21 cellular contexts compared by ENCODE assay signal in the genomic region with DNA sequence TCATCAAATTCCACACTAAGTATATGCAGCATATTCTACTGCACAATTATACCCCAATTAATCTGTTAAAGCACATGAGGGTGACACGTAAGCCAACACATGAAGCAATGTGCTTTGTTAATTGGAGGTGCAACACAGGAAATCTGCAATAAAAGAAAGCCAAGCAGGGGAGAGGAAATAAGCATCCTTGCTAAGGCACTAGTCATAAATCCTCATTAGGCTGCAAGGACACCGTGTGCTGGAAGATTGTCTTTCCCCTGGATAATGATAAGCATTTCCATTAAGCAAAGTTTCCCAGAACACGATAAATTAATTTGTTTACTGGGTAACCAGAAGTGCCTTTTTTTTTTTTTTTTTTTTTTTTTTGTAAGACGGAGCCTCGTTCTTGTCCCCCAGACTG.
"Had no signal": no experiment of that assay in that cellular context is flagged by ENCODE, and none has a peak within 500 bp of the region (broad histone marks: within the 10 kb centered on the region; RNA-seq: fewer than 3 reads in every experiment).

No MANE protein-coding gene starts in this region.

- H3K36me3 ChIP-seq: cardiac muscle cell, left lung, right atrium auricular region had no signal

- H3K27ac Mint-ChIP-seq: activated B cell treated with CpG ODN at 0.5 μM for 24 hours; activated CD4-positive, alpha-beta memory T cell treated with anti-CD3 and anti-CD28 coated beads for 36 hours; activated CD4-positive, alpha-beta T cell treated with anti-CD3 and anti-CD28 coated beads for 36 hours; activated naive CD4-positive, alpha-beta T cell treated with anti-CD3 and anti-CD28 coated beads for 36 hours; activated naive CD8-positive, alpha-beta T cell treated with anti-CD3 and anti-CD28 coated beads, Interleukin-2, amount 10 ng/mL, durations not matched to agents 7 days and 5 days; dendritic cell treated with granulocyte-macrophage colony-stimulating factor and Interleukin-4, amounts not matched to agents 40 ng/mL and 50 ng/mL, for 4 days; mesothelial cell of epicardium; natural killer cell had no signal

- H3K27me3 Mint-ChIP-seq: activated CD4-positive, alpha-beta memory T cell treated with anti-CD3 and anti-CD28 coated beads for 36 hours; activated CD4-positive, alpha-beta T cell treated with anti-CD3 and anti-CD28 coated beads for 36 hours; activated naive CD8-positive, alpha-beta T cell treated with anti-CD3 and anti-CD28 coated beads, Interleukin-2, amount 10 ng/mL, durations not matched to agents 7 days and 5 days; dendritic cell treated with granulocyte-macrophage colony-stimulating factor and Interleukin-4, amounts not matched to agents 40 ng/mL and 50 ng/mL, for 4 days had no signal

- H3K4me3 Mint-ChIP-seq: activated B cell treated with CpG ODN at 0.5 μM for 24 hours; activated CD4-positive, alpha-beta memory T cell treated with anti-CD3 and anti-CD28 coated beads for 36 hours; activated CD4-positive, alpha-beta T cell treated with anti-CD3 and anti-CD28 coated beads for 36 hours; activated naive CD4-positive, alpha-beta T cell treated with anti-CD3 and anti-CD28 coated beads for 36 hours; activated naive CD8-positive, alpha-beta T cell treated with anti-CD3 and anti-CD28 coated beads, Interleukin-2, amount 10 ng/mL, durations not matched to agents 7 days and 5 days; activated T-cell treated with anti-CD3 and anti-CD28 coated beads, Interleukin-2, amount 50 U/mL, for 72 hours; dendritic cell treated with granulocyte-macrophage colony-stimulating factor and Interleukin-4, amounts not matched to agents 40 ng/mL and 50 ng/mL, for 4 days; mesothelial cell of epicardium; natural killer cell had no signal

- H3K27ac ChIP-seq: cardiac muscle cell, foreskin keratinocyte, left lung, psoas muscle, right atrium auricular region had no signal

- H3K4me1 Mint-ChIP-seq: activated B cell treated with CpG ODN at 0.5 μM for 24 hours, mesothelial cell of epicardium, natural killer cell had no signal

- H3K27me3 ChIP-seq: cardiac muscle cell, foreskin keratinocyte, left lung, right atrium auricular region had no signal

- H3K9me3 Mint-ChIP-seq: dendritic cell treated with granulocyte-macrophage colony-stimulating factor and Interleukin-4, amounts not matched to agents 40 ng/mL and 50 ng/mL, for 4 days had no signal

- H3K4me3 ChIP-seq: cardiac muscle cell, left lung, psoas muscle, right atrium auricular region had no signal

- DNase-seq: activated B cell treated with CpG ODN at 0.5 μM for 24 hours; activated CD4-positive, alpha-beta memory T cell treated with anti-CD3 and anti-CD28 coated beads for 36 hours; activated CD4-positive, alpha-beta T cell treated with anti-CD3 and anti-CD28 coated beads for 36 hours; activated effector memory CD4-positive, alpha-beta T cell treated with Interleukin-2 at 50 U/mL for 16 hours; activated naive CD4-positive, alpha-beta T cell treated with anti-CD3 and anti-CD28 coated beads for 36 hours; activated naive CD8-positive, alpha-beta T cell treated with anti-CD3 and anti-CD28 coated beads, Interleukin-2, amount 10 ng/mL, durations not matched to agents 7 days and 5 days; activated T-cell treated with anti-CD3 and anti-CD28 coated beads, Interleukin-2, amount 50 U/mL, for 72 hours; amygdala; effector CD4-positive, alpha-beta T cell; foreskin keratinocyte; kidney; left lung; natural killer cell; psoas muscle; stimulated activated CD4-positive, alpha-beta T cell treated with anti-CD3 and anti-CD28 coated beads, Interleukin-4, amount 100 ng/mL, for 4 hours; stimulated activated naive CD8-positive, alpha-beta T cell treated with anti-CD3 and anti-CD28 coated beads, Interleukin-15, Interleukin-2, amounts not matched to agents 100 U/mL and 50 U/mL, for 24 hours; T1000 had no signal

- H3K4me1 ChIP-seq: foreskin keratinocyte, left lung, psoas muscle, right atrium auricular region had no signal

- ATAC-seq: activated CD4-positive, alpha-beta T cell treated with anti-CD3 and anti-CD28 coated beads for 36 hours; activated T-cell treated with anti-CD3 and anti-CD28 coated beads, Interleukin-2, amount 50 U/mL, for 72 hours; foreskin keratinocyte; left lung; natural killer cell; psoas muscle; stimulated activated naive CD8-positive, alpha-beta T cell treated with anti-CD3 and anti-CD28 coated beads, Interleukin-15, Interleukin-2, amounts not matched to agents 100 U/mL and 50 U/mL, for 24 hours had no signal
